ENCODE assay signal across 19 cellular contexts in genomic region chr10:129761573-129761972, GRCh38.
DNase-seq lines count a peak whose midpoint lies in the region; ATAC-seq and TF ChIP-seq lines count a peak whose summit lies in the region.
"Had no signal": no experiment of that assay in that cellular context is flagged by ENCODE, and none has a peak within 500 bp of the region (broad histone marks: within the 10 kb centered on the region; RNA-seq: fewer than 3 reads in every experiment).

No MANE protein-coding gene starts in this region.

- H3K4me3 Mint-ChIP-seq in natural killer cell: no peak overlapping the region
- H3K4me3 Mint-ChIP-seq in natural killer cell treated with Interleukin-12 subunit alpha and Interleukin-12 subunit beta and Interleukin-15 and Interleukin-18, amount 100 ng/mL, for 72 hours: no peak overlapping the region
- H3K4me3 Mint-ChIP-seq in osteocyte (ENCODE audit: unreplicated experiment): no peak overlapping the region
- H3K4me3 Mint-ChIP-seq: CD4-positive, CD25-positive, alpha-beta regulatory T cell had no signal

- H3K27ac ChIP-seq in vagina: no peak overlapping the region
- H3K27ac ChIP-seq: PC-9 had no signal

- no peak overlapping the region for H3K27ac Mint-ChIP-seq in natural killer cell
- no peak overlapping the region for H3K27ac Mint-ChIP-seq in natural killer cell treated with Interleukin-12 subunit alpha and Interleukin-12 subunit beta and Interleukin-15 and Interleukin-18, amount 100 ng/mL, for 72 hours
- H3K27ac Mint-ChIP-seq in osteocyte (ENCODE audit: unreplicated experiment): no peak overlapping the region
- H3K27ac Mint-ChIP-seq: CD4-positive, CD25-positive, alpha-beta regulatory T cell had no signal

- peaks cover 11 to 15% of the 10 kb centered on the region in 2 donors for H3K4me1 Mint-ChIP-seq in natural killer cell
- peaks cover 0 to 6% of the 10 kb centered on the region in 2 donors for H3K4me1 Mint-ChIP-seq in natural killer cell treated with Interleukin-12 subunit alpha and Interleukin-12 subunit beta and Interleukin-15 and Interleukin-18, amount 100 ng/mL, for 72 hours (ENCODE audit: low read depth in 2 of 2)
- H3K4me1 Mint-ChIP-seq in osteocyte (ENCODE audit: unreplicated experiment): no peaks in the 10 kb centered on the region

- no peak overlapping the region for H3K4me3 ChIP-seq in vagina
- H3K4me3 ChIP-seq: PC-9 had no signal

- H3K27me3 ChIP-seq in vagina: no peaks in the 10 kb centered on the region

- TF ChIP-seq POLR2A in vagina (IDR thresholded peaks at IDR 0.05): no peak

- TF ChIP-seq CTCF in natural killer cell (IDR thresholded peaks at IDR 0.05) (no peak), osteocyte (IDR thresholded peaks at IDR 0.05) (no peak), vagina (IDR thresholded peaks at IDR 0.05) (no peak)

- intact Hi-C loops in natural killer cell (cut with micrococcal nuclease) (no loop called here), vagina (cut with DNase I) (no loop called here)

- H3K27me3 Mint-ChIP-seq in natural killer cell (ENCODE audit: low read depth in 2 of 2) (no peaks in the 10 kb centered on the region), osteocyte (ENCODE audit: unreplicated experiment) (no peaks in the 10 kb centered on the region)
- H3K27me3 Mint-ChIP-seq in natural killer cell treated with Interleukin-12 subunit alpha and Interleukin-12 subunit beta and Interleukin-15 and Interleukin-18, amount 100 ng/mL, for 72 hours: no peaks in the 10 kb centered on the region
- H3K27me3 Mint-ChIP-seq: CD4-positive, CD25-positive, alpha-beta regulatory T cell had no signal

- peaks cover 16% of the 10 kb centered on the region for H3K4me1 ChIP-seq in vagina
- H3K4me1 ChIP-seq: Caco-2 had no signal

- no peaks in the 10 kb centered on the region for H3K9me3 ChIP-seq in vagina
- H3K9me3 ChIP-seq: Caco-2 had no signal

- H3K9me3 Mint-ChIP-seq in natural killer cell (no peaks in the 10 kb centered on the region), osteocyte (ENCODE audit: unreplicated experiment) (no peaks in the 10 kb centered on the region)
- H3K9me3 Mint-ChIP-seq in natural killer cell treated with Interleukin-12 subunit alpha and Interleukin-12 subunit beta and Interleukin-15 and Interleukin-18, amount 100 ng/mL, for 72 hours: no peaks in the 10 kb centered on the region

- ATAC-seq in natural killer cell (no peak), HG03378 (IDR thresholded peaks at IDR 0.05; ENCODE audit: unreplicated experiment) (no peak), HG02623 (IDR thresholded peaks at IDR 0.05; ENCODE audit: unreplicated experiment) (no peak)
- ATAC-seq in natural killer cell treated with Interleukin-12 subunit alpha and Interleukin-12 subunit beta and Interleukin-15 and Interleukin-18, amount 100 ng/mL, for 72 hours: no peak

- H3K36me3 ChIP-seq in vagina: peaks cover 0 to 6% of the 10 kb centered on the region in 2 donors

- DNase-seq in natural killer cell: peak; percentile 9
- DNase-seq in natural killer cell treated with Interleukin-12 subunit alpha and Interleukin-12 subunit beta and Interleukin-15 and Interleukin-18, amount 100 ng/mL, for 72 hours (ENCODE audit: low spot score): no peak
- DNase-seq in islet precursor cell: peak; percentile 13
- DNase-seq in osteocyte (ENCODE audit: extremely low spot score, unreplicated experiment): peak; percentile 65
- peak; percentile 22 to 40 for DNase-seq in vagina (ENCODE audit: extremely low spot score in 2 of 2)
- DNase-seq in SHP77 (lab: John Stamatoyannopoulos, UW): no peak
- DNase-seq: ACHN; CD4-positive, CD25-positive, alpha-beta regulatory T cell; DMS153; H7; KG1; NCI-H1048; NCI-H146; NCI-H510A treated with DMSO at 0.1 percent for 48 hours; NCI-H82; PC-9 had no signal

- H3K36me3 Mint-ChIP-seq in natural killer cell (no peaks in the 10 kb centered on the region), osteocyte (ENCODE audit: unreplicated experiment) (peaks cover 2% of the 10 kb centered on the region)
- H3K36me3 Mint-ChIP-seq in natural killer cell treated with Interleukin-12 subunit alpha and Interleukin-12 subunit beta and Interleukin-15 and Interleukin-18, amount 100 ng/mL, for 72 hours: no peaks in the 10 kb centered on the region

Comparison
In these comparisons a context has a peak if more than half of its experiments do, and no peak if none do; other contexts are left out.
1. DNase-seq: peak in natural killer cell (single experiment), islet precursor cell (single experiment), osteocyte (single experiment) and vagina (2 of 2); none in natural killer cell treated with Interleukin-12 subunit alpha and Interleukin-12 subunit beta and Interleukin-15 and Interleukin-18, amount 100 ng/mL, for 72 hours (single experiment) and SHP77 (0 of 2).